ENCODE assay signal across 8 cellular contexts in genomic region chr4:47668810-47669408, GRCh38.
A peak's percentile ranks its signal among the peaks of the same experiment; 100 is the strongest.
DNase-seq lines count a peak whose midpoint lies in the region; ATAC-seq and TF ChIP-seq lines count a peak whose summit lies in the region.

No MANE protein-coding gene starts in this region.

- H3K27me3 Mint-ChIP-seq in activated CD4-positive, alpha-beta T cell treated with anti-CD3 and anti-CD28 coated beads for 36 hours = peaks cover 17% of the 10 kb centered on the region

- CTCF ChIA-PET in activated CD4-positive, alpha-beta T cell treated with anti-CD3 and anti-CD28 coated beads for 36 hours (lab: Charles Lee) = interaction anchor here (0.5 to 1.9 kb wide), 9 partner anchors 17 to 422 kb away, joined by 3 to 6 read pairs (median 4); no protein-coding TSS in a partner anchor

- peak; percentile 74 for TF ChIP-seq CTCF in fibroblast of villous mesenchyme (IDR thresholded peaks at IDR 0.05; ENCODE audit: insufficient read depth, low read depth, low read length)

- no peaks in the 10 kb centered on the region for H3K9me3 Mint-ChIP-seq in activated CD4-positive, alpha-beta T cell treated with anti-CD3 and anti-CD28 coated beads for 36 hours (ENCODE audit: low read depth)

- intact Hi-C loops in activated CD4-positive, alpha-beta T cell treated with anti-CD3 and anti-CD28 coated beads for 36 hours (cut with DNase I, micrococcal nuclease) = loop anchor here (5.0 kb wide), 2 partner anchors 168 to 263 kb away; partner anchors contain the start of gene CORIN (in 1 of the 2)

- no peaks in the 10 kb centered on the region for H3K36me3 Mint-ChIP-seq in activated CD4-positive, alpha-beta T cell treated with anti-CD3 and anti-CD28 coated beads for 36 hours (ENCODE audit: low read depth)

- no peak overlapping the region for H3K27ac Mint-ChIP-seq in activated CD4-positive, alpha-beta T cell treated with anti-CD3 and anti-CD28 coated beads for 36 hours

- H3K4me1 Mint-ChIP-seq in activated CD4-positive, alpha-beta T cell treated with anti-CD3 and anti-CD28 coated beads for 36 hours = no peaks in the 10 kb centered on the region

- POLR2A ChIA-PET in activated CD4-positive, alpha-beta T cell treated with anti-CD3 and anti-CD28 coated beads for 36 hours (lab: Charles Lee) = no interaction called here

- peak; percentile 47 for ATAC-seq in activated CD4-positive, alpha-beta T cell treated with anti-CD3 and anti-CD28 coated beads for 36 hours
- ATAC-seq in GM21619 (IDR thresholded peaks at IDR 0.05; ENCODE audit: unreplicated experiment) = peak; percentile 70

- H3K4me3 ChIP-seq in fibroblast of villous mesenchyme (ENCODE audit: low read depth, low read length) = no peak overlapping the region

- no peak overlapping the region for H3K4me3 Mint-ChIP-seq in activated CD4-positive, alpha-beta T cell treated with anti-CD3 and anti-CD28 coated beads for 36 hours

- peak; percentile 15 for DNase-seq in activated CD4-positive, alpha-beta T cell treated with anti-CD3 and anti-CD28 coated beads for 36 hours
- DNase-seq in activated CD4-positive, alpha-beta T cell treated with anti-CD3 and anti-CD28 coated beads, Interleukin-2, amount 50 U/mL, for 4 hours = no peak
- DNase-seq in M059J (ENCODE audit: low read depth) (peak; percentile 57), T1000 (lab: John Stamatoyannopoulos, UW) (peak; percentile 29), fibroblast of villous mesenchyme (ENCODE audit: low read depth) (peak; percentile 62), pons (ENCODE audit: low spot score) (peak; percentile 64), NCI-H2107 treated with DMSO at 0.1 percent for 48 hours (lab: John Stamatoyannopoulos, UW; ENCODE audit: unreplicated experiment) (no peak)

Comparison
In these comparisons a context has a peak if more than half of its experiments do, and no peak if none do; other contexts are left out.
1. DNase-seq: peak in activated CD4-positive, alpha-beta T cell treated with anti-CD3 and anti-CD28 coated beads for 36 hours (single experiment), M059J (single experiment), T1000 (single experiment), fibroblast of villous mesenchyme (single experiment) and pons (single experiment); none in activated CD4-positive, alpha-beta T cell treated with anti-CD3 and anti-CD28 coated beads, Interleukin-2, amount 50 U/mL, for 4 hours (0 of 2) and NCI-H2107 treated with DMSO at 0.1 percent for 48 hours (single experiment).